In the genomic region with DNA sequence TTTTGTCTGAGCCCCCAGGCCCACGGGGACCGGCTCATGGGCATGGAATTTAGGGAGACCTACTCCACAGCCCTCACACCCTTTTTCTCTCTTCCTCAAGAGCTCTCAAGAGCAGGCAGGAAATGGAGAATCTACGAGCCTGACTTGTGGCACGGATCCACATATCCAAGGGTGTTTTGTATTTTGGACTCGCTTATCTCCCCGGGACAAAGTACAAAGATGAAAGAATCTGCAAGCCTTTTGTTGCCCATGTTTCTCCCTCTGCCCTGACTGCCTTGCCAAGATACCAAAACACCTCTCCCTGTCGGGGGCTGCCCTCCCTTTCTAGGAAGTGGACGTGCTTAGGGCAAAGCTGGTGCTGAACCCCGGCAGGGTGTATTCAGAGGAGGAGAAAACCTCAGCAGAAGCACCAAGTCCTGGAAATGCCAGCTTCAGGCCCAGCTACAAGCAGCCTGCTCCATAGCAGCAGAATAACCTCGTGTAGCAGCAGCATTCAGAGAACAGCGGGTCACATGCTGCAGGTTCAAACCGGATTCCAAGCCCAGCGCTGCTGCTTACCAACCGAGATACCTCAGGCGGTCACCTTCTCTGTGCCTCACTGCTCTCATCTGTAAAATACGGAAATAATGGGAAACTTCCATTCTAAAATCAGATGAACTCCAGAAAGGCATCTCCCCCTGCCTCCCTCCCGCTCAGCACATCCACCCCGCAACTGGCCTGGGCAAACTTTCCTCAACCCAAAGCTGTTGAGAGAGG, we compare ENCODE assay signal across 10 cellular contexts. TPM values are rescaled to one million over a fixed set of nuclear protein-coding genes. Genes with fewer than 3 reads are reported as not detected.
DNase-seq lines count a peak whose midpoint lies in the region; ATAC-seq, FAIRE-seq and TF ChIP-seq lines count a peak whose summit lies in the region.
"Had no signal": no experiment of that assay in that cellular context is flagged by ENCODE, and none has a peak within 500 bp of the region (broad histone marks: within the 10 kb centered on the region; RNA-seq: fewer than 3 reads in every experiment).

No MANE protein-coding gene starts in this region.

- peaks cover 6 to 20% (median 16%) of the 10 kb centered on the region in 4 donors for H3K36me3 ChIP-seq in stomach

- ATAC-seq in sciatic nerve: no peak
- no peak for ATAC-seq in HG02938 (IDR thresholded peaks at IDR 0.05; ENCODE audit: unreplicated experiment)
- ATAC-seq: GM12878 had no signal

- H3K4me1 ChIP-seq in stomach: peaks cover 52 to 65% (median 61%) of the 10 kb centered on the region in 4 donors

- in situ Hi-C loops in astrocyte of the spinal cord (cut with HindIII; ENCODE audit: low sequenced_read_pairs): no loop called here

- intact Hi-C loops in stomach (cut with DNase I; ENCODE audit: low total_unique reads) (loop anchor here (10.0 kb wide), 1 partner anchor 171 kb away; the partner anchor contains the start of gene FLNB), sciatic nerve (cut with DNase I) (loop anchor here (5.0 kb wide), 2 partner anchors 122 to 168 kb away; partner anchors contain the start of gene FLNB)

- no peaks in the 10 kb centered on the region for H3K27me3 ChIP-seq in stomach

- no peaks in the 10 kb centered on the region for H3K9me3 ChIP-seq in stomach

- H3K4me3 ChIP-seq in astrocyte of the spinal cord (ENCODE audit: low read depth, low read length) (no peak overlapping the region), stomach (no peak overlapping the region)
- H3K4me3 ChIP-seq: GM12878 had no signal

- FAIRE-seq in GM19239 (lab: Jason Lieb, UNC): no peak
- FAIRE-seq: GM12878 had no signal

- 15 to 24% (median 16%) methylated on average over 15 to 18 of the region's 18 CpGs for WGBS in stomach, 5 donors

- H3K27ac ChIP-seq in stomach: peak overlapping the region; percentile 76 to 88 (median 78)

- no peak for TF ChIP-seq POLR2A in stomach (IDR thresholded peaks at IDR 0.05)

- TF ChIP-seq EP300 in stomach (IDR thresholded peaks at IDR 0.05): no peak

- TF ChIP-seq CTCF in astrocyte of the spinal cord (IDR thresholded peaks at IDR 0.05; ENCODE audit: low read depth, low read length) (no peak), stomach (IDR thresholded peaks at IDR 0.05) (no peak)

- DNase-seq in HuH-7.5 (ENCODE audit: low spot score): peak; percentile 16
- peak; percentile 34 for DNase-seq in astrocyte of the spinal cord (ENCODE audit: low read depth, low spot score)
- DNase-seq in islet precursor cell: peak; percentile 67
- DNase-seq in stomach: peak; percentile 87
- DNase-seq in sciatic nerve (ENCODE audit: low spot score): no peak
- DNase-seq in GM19239 (ENCODE audit: insufficient read length, low spot score): no peak
- DNase-seq in amniotic stem cell (lab: John Stamatoyannopoulos, UW): no peak
- DNase-seq: activated gamma-delta T cell had no signal

RNA-seq across cellular contexts. Expression of gene DNASE1L3, which starts 35.2 kb away (rescaled TPM):
- total RNA-seq in stomach (10 to 100 TPM in 1 of 5 donors, 1 to 10 TPM in 1, under 1 TPM in 1, not detected in 2; 0.43 to 10.4 (median 5.1) TPM), sciatic nerve (2.0 TPM)
- polyA plus RNA-seq in stomach: 1 to 10 TPM in 2 of 3 donors, under 1 TPM in 1; 0.44 to 4.4 (median 1.8) TPM

Comparison
In these comparisons a context has a peak if more than half of its experiments do, and no peak if none do; other contexts are left out.
1. DNase-seq: peak in HuH-7.5 (single experiment), astrocyte of the spinal cord (single experiment), islet precursor cell (single experiment) and stomach (single experiment); none in sciatic nerve (single experiment), GM19239 (single experiment) and amniotic stem cell (single experiment).